2 cellular contexts compared by ENCODE assay signal in the genomic region with DNA sequence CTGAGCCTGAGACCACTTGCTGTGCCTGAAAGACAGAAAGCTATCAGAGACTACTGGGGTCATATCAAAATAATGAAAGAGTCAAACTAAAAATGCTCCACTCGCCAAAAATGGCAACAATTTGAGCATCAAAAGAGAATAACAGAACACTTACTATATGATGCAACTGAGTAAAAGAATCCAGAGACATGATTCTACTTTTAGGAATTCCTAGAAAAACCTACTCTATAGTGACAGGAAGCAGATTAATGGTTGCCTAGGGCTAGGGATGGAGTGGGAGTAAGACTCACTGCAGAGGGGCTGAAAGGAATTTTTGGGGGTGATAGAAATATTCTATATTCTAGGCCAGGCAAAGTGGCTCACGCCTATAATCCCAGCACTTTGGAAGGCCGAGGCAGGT.
TF ChIP-seq lines count a peak whose summit lies in the region.

No MANE protein-coding gene starts in this region.

TF ChIP-seq in HepG2, 621 proteins besides CTCF, POLR2A, EP300 and RAD21:
- peak; percentile 18; the same call in 1 of the 2 replicates for TF ChIP-seq BCL6 (CRISPR knock-in tag; IDR thresholded peaks at IDR 0.05)
- TF ChIP-seq, protein P1, sequence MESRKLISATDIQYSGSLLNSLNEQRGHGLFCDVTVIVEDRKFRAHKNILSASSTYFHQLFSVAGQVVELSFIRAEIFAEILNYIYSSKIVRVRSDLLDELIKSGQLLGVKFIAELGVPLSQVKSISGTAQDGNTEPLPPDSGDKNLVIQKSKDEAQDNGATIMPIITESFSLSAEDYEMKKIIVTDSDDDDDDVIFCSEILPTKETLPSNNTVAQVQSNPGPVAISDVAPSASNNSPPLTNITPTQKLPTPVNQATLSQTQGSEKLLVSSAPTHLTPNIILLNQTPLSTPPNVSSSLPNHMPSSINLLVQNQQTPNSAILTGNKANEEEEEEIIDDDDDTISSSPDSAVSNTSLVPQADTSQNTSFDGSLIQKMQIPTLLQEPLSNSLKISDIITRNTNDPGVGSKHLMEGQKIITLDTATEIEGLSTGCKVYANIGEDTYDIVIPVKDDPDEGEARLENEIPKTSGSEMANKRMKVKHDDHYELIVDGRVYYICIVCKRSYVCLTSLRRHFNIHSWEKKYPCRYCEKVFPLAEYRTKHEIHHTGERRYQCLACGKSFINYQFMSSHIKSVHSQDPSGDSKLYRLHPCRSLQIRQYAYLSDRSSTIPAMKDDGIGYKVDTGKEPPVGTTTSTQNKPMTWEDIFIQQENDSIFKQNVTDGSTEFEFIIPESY (CRISPR knock-in tag; IDR thresholded peaks at IDR 0.05) = no peak

TF ChIP-seq in K562, 482 proteins besides CTCF, POLR2A, EP300 and RAD21:
- TF ChIP-seq ATF4 (CRISPR knock-in tag; IDR thresholded peaks at IDR 0.05) (peak; percentile 55; the same call in 1 of the 2 replicates), ZBTB11 (CRISPR knock-in tag; IDR thresholded peaks at IDR 0.05) (no peak), SRSF1 (IDR thresholded peaks at IDR 0.05; ENCODE audit: low read depth, low read length) (no peak), RERE (CRISPR knock-in tag; IDR thresholded peaks at IDR 0.05; ENCODE audit: borderline replicate concordance) (no peak), YBX1 (IDR thresholded peaks at IDR 0.05) (no peak), SMAD4 (CRISPR knock-in tag; conservative IDR thresholded peaks at IDR 0.05) (peak; percentile 36; the same call in 1 of the 2 replicates), SNRNP70 (optimal IDR thresholded peaks at IDR 0.05; ENCODE audit: low read depth, low read length) (no peak), BCOR (IDR thresholded peaks at IDR 0.05) (no peak), MAFK (IDR thresholded peaks at IDR 0.05; ENCODE audit: low read length) (no peak), ZNF561 (CRISPR knock-in tag; conservative IDR thresholded peaks at IDR 0.05) (no peak), TFE3 (CRISPR knock-in tag; IDR thresholded peaks at IDR 0.05) (no peak), CEBPG (CRISPR knock-in tag; IDR thresholded peaks at IDR 0.05) (no peak), CEBPG (tag; conservative IDR thresholded peaks at IDR 0.05 in 1 of 2, IDR thresholded peaks at IDR 0.05 in 1 of 2) (peak in 1 of 2 experiments; percentile 81; a peak in 2 of 4 replicates), ATF3 (IDR thresholded peaks at IDR 0.05) (peak; percentile 43; the same call in 1 of the 2 replicates), ATF3 (CRISPR knock-in tag; conservative IDR thresholded peaks at IDR 0.05) (no peak), ARID2 (IDR thresholded peaks at IDR 0.05) (no peak), MEIS2 (IDR thresholded peaks at IDR 0.05; ENCODE audit: partially characterized antibody) (peak; percentile 76), ZNF583 (CRISPR knock-in tag; IDR thresholded peaks at IDR 0.05) (no peak)
- TF ChIP-seq, protein P2, sequence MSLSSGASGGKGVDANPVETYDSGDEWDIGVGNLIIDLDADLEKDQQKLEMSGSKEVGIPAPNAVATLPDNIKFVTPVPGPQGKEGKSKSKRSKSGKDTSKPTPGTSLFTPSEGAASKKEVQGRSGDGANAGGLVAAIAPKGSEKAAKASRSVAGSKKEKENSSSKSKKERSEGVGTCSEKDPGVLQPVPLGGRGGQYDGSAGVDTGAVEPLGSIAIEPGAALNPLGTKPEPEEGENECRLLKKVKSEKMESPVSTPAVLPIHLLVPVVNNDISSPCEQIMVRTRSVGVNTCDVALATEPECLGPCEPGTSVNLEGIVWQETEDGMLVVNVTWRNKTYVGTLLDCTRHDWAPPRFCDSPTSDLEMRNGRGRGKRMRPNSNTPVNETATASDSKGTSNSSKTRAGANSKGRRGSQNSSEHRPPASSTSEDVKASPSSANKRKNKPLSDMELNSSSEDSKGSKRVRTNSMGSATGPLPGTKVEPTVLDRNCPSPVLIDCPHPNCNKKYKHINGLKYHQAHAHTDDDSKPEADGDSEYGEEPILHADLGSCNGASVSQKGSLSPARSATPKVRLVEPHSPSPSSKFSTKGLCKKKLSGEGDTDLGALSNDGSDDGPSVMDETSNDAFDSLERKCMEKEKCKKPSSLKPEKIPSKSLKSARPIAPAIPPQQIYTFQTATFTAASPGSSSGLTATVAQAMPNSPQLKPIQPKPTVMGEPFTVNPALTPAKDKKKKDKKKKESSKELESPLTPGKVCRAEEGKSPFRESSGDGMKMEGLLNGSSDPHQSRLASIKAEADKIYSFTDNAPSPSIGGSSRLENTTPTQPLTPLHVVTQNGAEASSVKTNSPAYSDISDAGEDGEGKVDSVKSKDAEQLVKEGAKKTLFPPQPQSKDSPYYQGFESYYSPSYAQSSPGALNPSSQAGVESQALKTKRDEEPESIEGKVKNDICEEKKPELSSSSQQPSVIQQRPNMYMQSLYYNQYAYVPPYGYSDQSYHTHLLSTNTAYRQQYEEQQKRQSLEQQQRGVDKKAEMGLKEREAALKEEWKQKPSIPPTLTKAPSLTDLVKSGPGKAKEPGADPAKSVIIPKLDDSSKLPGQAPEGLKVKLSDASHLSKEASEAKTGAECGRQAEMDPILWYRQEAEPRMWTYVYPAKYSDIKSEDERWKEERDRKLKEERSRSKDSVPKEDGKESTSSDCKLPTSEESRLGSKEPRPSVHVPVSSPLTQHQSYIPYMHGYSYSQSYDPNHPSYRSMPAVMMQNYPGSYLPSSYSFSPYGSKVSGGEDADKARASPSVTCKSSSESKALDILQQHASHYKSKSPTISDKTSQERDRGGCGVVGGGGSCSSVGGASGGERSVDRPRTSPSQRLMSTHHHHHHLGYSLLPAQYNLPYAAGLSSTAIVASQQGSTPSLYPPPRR (CRISPR knock-in tag; IDR thresholded peaks at IDR 0.05; ENCODE audit: borderline replicate concordance) = no peak
TF ChIP-seq in K562: peak in this region for 5.
